In genomic region chr1:6602669-6603423, GRCh38 we compare ENCODE assay signal across 1 cellular context.
TF ChIP-seq lines count a peak whose summit lies in the region.

A gene with protein sequence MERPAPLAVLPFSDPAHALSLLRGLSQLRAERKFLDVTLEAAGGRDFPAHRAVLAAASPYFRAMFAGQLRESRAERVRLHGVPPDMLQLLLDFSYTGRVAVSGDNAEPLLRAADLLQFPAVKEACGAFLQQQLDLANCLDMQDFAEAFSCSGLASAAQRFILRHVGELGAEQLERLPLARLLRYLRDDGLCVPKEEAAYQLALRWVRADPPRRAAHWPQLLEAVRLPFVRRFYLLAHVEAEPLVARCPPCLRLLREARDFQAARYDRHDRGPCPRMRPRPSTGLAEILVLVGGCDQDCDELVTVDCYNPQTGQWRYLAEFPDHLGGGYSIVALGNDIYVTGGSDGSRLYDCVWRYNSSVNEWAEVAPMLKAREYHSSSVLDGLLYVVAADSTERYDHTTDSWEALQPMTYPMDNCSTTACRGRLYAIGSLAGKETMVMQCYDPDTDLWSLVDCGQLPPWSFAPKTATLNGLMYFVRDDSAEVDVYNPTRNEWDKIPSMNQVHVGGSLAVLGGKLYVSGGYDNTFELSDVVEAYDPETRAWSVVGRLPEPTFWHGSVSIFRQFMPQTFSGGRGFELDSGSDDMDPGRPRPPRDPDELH (minus strand): TSS chr1:6602869. CDS start chr1:6602817, 52 bp downstream.

TF ChIP-seq in K562, 482 proteins besides CTCF, POLR2A, EP300 and RAD21 (continued from another document and continues in another):
- peak; percentile 80; the same call in 1 of the 2 replicates for TF ChIP-seq ARID4B (CRISPR knock-in tag; IDR thresholded peaks at IDR 0.05)
- TF ChIP-seq SP2 (IDR thresholded peaks at IDR 0.05; ENCODE audit: extremely low read depth, low read depth, low read length, poor library complexity, severe bottlenecking) = no peak
- TF ChIP-seq U2AF2 (optimal IDR thresholded peaks at IDR 0.05; ENCODE audit: low read depth, low read length) = no peak
- TF ChIP-seq PCBP1 (IDR thresholded peaks at IDR 0.05; ENCODE audit: low read depth, low read length, poor library complexity, severe bottlenecking) = no peak
- TF ChIP-seq TAL1 (IDR thresholded peaks at IDR 0.05) = no peak
- TF ChIP-seq HDGF (IDR thresholded peaks at IDR 0.05) = no peak
- no peak for TF ChIP-seq SREBF2 (CRISPR knock-in tag; IDR thresholded peaks at IDR 0.05)
- TF ChIP-seq BMI1 (IDR thresholded peaks at IDR 0.05; ENCODE audit: low read length) = no peak
- TF ChIP-seq BACH1 (tag; IDR thresholded peaks at IDR 0.05) = no peak
- TF ChIP-seq ZNF551 (CRISPR knock-in tag; IDR thresholded peaks at IDR 0.05) = no peak
- no peak for TF ChIP-seq FOXA1 (IDR thresholded peaks at IDR 0.05; ENCODE audit: borderline replicate concordance)
- no peak for TF ChIP-seq HLTF (IDR thresholded peaks at IDR 0.05)
- peak; percentile 2; the same call in 1 of the 2 replicates for TF ChIP-seq EP400 (IDR thresholded peaks at IDR 0.05)
- no peak for TF ChIP-seq ZNF431 (CRISPR knock-in tag; IDR thresholded peaks at IDR 0.05)
- TF ChIP-seq GATA2 (CRISPR knock-in tag; IDR thresholded peaks at IDR 0.05) = no peak
- TF ChIP-seq MTF1 (CRISPR knock-in tag; IDR thresholded peaks at IDR 0.05; ENCODE audit: borderline replicate concordance) = no peak; the same call in 1 of the 2 replicates
- 0 out of 2 replicates have a peak, but pooled peaks have one; percentile 5 for TF ChIP-seq CREB3L1 (IDR thresholded peaks at IDR 0.05; ENCODE audit: borderline replicate concordance, low read depth)
- TF ChIP-seq, protein P1, sequence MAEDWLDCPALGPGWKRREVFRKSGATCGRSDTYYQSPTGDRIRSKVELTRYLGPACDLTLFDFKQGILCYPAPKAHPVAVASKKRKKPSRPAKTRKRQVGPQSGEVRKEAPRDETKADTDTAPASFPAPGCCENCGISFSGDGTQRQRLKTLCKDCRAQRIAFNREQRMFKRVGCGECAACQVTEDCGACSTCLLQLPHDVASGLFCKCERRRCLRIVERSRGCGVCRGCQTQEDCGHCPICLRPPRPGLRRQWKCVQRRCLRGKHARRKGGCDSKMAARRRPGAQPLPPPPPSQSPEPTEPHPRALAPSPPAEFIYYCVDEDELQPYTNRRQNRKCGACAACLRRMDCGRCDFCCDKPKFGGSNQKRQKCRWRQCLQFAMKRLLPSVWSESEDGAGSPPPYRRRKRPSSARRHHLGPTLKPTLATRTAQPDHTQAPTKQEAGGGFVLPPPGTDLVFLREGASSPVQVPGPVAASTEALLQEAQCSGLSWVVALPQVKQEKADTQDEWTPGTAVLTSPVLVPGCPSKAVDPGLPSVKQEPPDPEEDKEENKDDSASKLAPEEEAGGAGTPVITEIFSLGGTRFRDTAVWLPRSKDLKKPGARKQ (CRISPR knock-in tag; IDR thresholded peaks at IDR 0.05) = no peak
- TF ChIP-seq ZSCAN29 (IDR thresholded peaks at IDR 0.05) = no peak
- peak; percentile 59 for TF ChIP-seq HNRNPLL (IDR thresholded peaks at IDR 0.05; ENCODE audit: low read depth, low read length, poor library complexity, severe bottlenecking)
- TF ChIP-seq YY1 (IDR thresholded peaks at IDR 0.05; ENCODE audit: borderline replicate concordance in 1 of 3, control insufficient read depth in 1 of 3, extremely low read depth in 1 of 3, insufficient read depth in 3 of 3, insufficient read length in 1 of 3, insufficient replicate concordance in 2 of 3, low read depth in 1 of 3, low read length in 2 of 3) = peak in 2 of 3 experiments; percentile 19 to 67
- no peak for TF ChIP-seq NR1H2 (CRISPR knock-in tag; IDR thresholded peaks at IDR 0.05)
- TF ChIP-seq ZNF444 (CRISPR knock-in tag; IDR thresholded peaks at IDR 0.05) = no peak
- no peak for TF ChIP-seq XRCC3 (IDR thresholded peaks at IDR 0.05)
- no peak for TF ChIP-seq LEF1 (IDR thresholded peaks at IDR 0.05)
- no peak for TF ChIP-seq ZNF407 (IDR thresholded peaks at IDR 0.05; ENCODE audit: low read depth)
- TF ChIP-seq BDP1 (IDR thresholded peaks at IDR 0.05; ENCODE audit: insufficient read depth, insufficient read length) = no peak
- no peak for TF ChIP-seq PHB2 (IDR thresholded peaks at IDR 0.05; ENCODE audit: low read depth)
- no peak for TF ChIP-seq CHCHD3 (CRISPR knock-in tag; IDR thresholded peaks at IDR 0.05)
- TF ChIP-seq NFYB (IDR thresholded peaks at IDR 0.05; ENCODE audit: extremely low read depth, insufficient read length) = no peak
- no peak for TF ChIP-seq ZNF354B (CRISPR knock-in tag; IDR thresholded peaks at IDR 0.05)
- TF ChIP-seq CCAR2 (IDR thresholded peaks at IDR 0.05; ENCODE audit: low read depth, low read length) = no peak
- TF ChIP-seq BCOR (IDR thresholded peaks at IDR 0.05) = peak; percentile 32; the same call in 1 of the 2 replicates
- TF ChIP-seq, protein P2, sequence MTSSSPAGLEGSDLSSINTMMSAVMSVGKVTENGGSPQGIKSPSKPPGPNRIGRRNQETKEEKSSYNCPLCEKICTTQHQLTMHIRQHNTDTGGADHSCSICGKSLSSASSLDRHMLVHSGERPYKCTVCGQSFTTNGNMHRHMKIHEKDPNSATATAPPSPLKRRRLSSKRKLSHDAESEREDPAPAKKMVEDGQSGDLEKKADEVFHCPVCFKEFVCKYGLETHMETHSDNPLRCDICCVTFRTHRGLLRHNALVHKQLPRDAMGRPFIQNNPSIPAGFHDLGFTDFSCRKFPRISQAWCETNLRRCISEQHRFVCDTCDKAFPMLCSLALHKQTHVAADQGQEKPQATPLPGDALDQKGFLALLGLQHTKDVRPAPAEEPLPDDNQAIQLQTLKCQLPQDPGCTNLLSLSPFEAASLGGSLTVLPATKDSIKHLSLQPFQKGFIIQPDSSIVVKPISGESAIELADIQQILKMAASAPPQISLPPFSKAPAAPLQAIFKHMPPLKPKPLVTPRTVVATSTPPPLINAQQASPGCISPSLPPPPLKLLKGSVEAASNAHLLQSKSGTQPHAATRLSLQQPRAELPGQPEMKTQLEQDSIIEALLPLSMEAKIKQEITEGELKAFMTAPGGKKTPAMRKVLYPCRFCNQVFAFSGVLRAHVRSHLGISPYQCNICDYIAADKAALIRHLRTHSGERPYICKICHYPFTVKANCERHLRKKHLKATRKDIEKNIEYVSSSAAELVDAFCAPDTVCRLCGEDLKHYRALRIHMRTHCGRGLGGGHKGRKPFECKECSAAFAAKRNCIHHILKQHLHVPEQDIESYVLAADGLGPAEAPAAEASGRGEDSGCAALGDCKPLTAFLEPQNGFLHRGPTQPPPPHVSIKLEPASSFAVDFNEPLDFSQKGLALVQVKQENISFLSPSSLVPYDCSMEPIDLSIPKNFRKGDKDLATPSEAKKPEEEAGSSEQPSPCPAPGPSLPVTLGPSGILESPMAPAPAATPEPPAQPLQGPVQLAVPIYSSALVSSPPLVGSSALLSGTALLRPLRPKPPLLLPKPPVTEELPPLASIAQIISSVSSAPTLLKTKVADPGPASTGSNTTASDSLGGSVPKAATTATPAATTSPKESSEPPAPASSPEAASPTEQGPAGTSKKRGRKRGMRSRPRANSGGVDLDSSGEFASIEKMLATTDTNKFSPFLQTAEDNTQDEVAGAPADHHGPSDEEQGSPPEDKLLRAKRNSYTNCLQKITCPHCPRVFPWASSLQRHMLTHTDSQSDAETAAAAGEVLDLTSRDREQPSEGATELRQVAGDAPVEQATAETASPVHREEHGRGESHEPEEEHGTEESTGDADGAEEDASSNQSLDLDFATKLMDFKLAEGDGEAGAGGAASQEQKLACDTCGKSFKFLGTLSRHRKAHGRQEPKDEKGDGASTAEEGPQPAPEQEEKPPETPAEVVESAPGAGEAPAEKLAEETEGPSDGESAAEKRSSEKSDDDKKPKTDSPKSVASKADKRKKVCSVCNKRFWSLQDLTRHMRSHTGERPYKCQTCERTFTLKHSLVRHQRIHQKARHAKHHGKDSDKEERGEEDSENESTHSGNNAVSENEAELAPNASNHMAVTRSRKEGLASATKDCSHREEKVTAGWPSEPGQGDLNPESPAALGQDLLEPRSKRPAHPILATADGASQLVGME (CRISPR knock-in tag; IDR thresholded peaks at IDR 0.05) = no peak
- no peak for TF ChIP-seq ZNF695 (CRISPR knock-in tag; IDR thresholded peaks at IDR 0.05)
